In the genomic region with DNA sequence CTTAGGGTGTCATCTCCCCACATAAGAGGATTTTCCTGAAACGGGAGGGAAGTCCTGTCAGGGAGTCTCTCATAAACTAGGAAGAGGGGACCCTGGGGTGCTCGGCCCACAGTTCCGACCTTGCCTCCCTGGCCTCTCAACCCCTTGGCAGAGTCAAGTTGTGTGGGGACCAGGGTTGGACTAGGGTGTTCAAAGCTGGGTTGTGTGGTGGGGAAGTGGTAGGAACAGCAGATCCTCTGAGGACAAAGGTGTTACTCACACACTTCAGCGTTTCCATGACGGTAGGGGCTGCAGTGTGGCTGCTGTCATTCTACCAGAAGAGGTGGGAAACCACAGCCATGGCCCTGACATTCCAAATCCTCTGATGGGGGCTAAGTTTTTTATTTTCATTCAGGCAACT, we compare ENCODE assay signal across 7 cellular contexts. TPM values are rescaled to one million over a fixed set of nuclear protein-coding genes. Genes with fewer than 3 reads are reported as not detected.
"Had no signal": no experiment of that assay in that cellular context is flagged by ENCODE, and none has a peak within 500 bp of the region (broad histone marks: within the 10 kb centered on the region; RNA-seq: fewer than 3 reads in every experiment).

No MANE protein-coding gene starts in this region.

RNA-seq across cellular contexts. Expression of a gene that starts 2.7 kb away (rescaled TPM):
- total RNA-seq: GM23248, GM23338, H1, H4, H7, H9, HFFc6 had no signal
- polyA plus RNA-seq: GM23248, GM23338, H1 had no signal

RNA-seq across cellular contexts. Expression of a gene that starts 15.1 kb away (rescaled TPM):
- total RNA-seq: GM23248, GM23338, H1, H4, H7, H9, HFFc6 had no signal
- polyA plus RNA-seq: GM23248, GM23338, H1 had no signal

RNA-seq across cellular contexts. Expression of a gene that starts 18.9 kb away (rescaled TPM):
- total RNA-seq: GM23248, GM23338, H1, H4, H7, H9, HFFc6 had no signal
- polyA plus RNA-seq: GM23248, GM23338, H1 had no signal

RNA-seq across cellular contexts. Expression of a gene that starts 31.7 kb away (rescaled TPM):
- total RNA-seq: GM23248, GM23338, H1, H4, H7, H9, HFFc6 had no signal
- polyA plus RNA-seq: GM23248, GM23338, H1 had no signal

RNA-seq across cellular contexts. Expression of a gene that starts 38.9 kb away (rescaled TPM):
- total RNA-seq: GM23248, GM23338, H1, H4, H7, H9, HFFc6 had no signal
- polyA plus RNA-seq: GM23248, GM23338, H1 had no signal
